Comparison of ENCODE assay signal across 14 cellular contexts in genomic region chr4:7779194-7779768, GRCh38.
DNase-seq lines count a peak whose midpoint lies in the region; ATAC-seq, FAIRE-seq and TF ChIP-seq lines count a peak whose summit lies in the region.
"Had no signal": no experiment of that assay in that cellular context is flagged by ENCODE, and none has a peak within 500 bp of the region (broad histone marks: within the 10 kb centered on the region; RNA-seq: fewer than 3 reads in every experiment).

No MANE protein-coding gene starts in this region.

- peak; percentile 56 for DNase-seq in AG20443 (ENCODE audit: low spot score)
- DNase-seq in Panc1 (ENCODE audit: low read depth, low spot score), result no peak
- DNase-seq in fibroblast of mammary gland (ENCODE audit: low read depth), result peak; percentile 81
- DNase-seq in osteocyte (ENCODE audit: extremely low spot score, unreplicated experiment), result no peak
- no peak for DNase-seq in stimulated activated naive CD4-positive, alpha-beta T cell treated with Interleukin-2 at 50 U/mL for 16 hours (lab: John Stamatoyannopoulos, UW)
- no peak for DNase-seq in H54 (ENCODE audit: insufficient read length, low spot score)
- DNase-seq in mammary epithelial cell, result no peak
- DNase-seq: activated CD4-positive, alpha-beta T cell treated with anti-CD3 and anti-CD28 coated beads, Interleukin-2, amount 50 U/mL, for 48 hours; anterior cingulate cortex; NCI-H1092 treated with DMSO at 0.1 percent for 48 hours; NCI-H774; SW 1271 had no signal

- H3K4me1 Mint-ChIP-seq in osteocyte (ENCODE audit: unreplicated experiment), result peaks cover 24% of the 10 kb centered on the region

- no peak overlapping the region for H2AFZ ChIP-seq in mammary epithelial cell (ENCODE audit: low read depth, low read length)
- H2AFZ ChIP-seq: parathyroid adenoma had no signal

- in situ Hi-C loops in Panc1 (cut with HindIII; ENCODE audit: low pct_unique_long_range_greater_than_20kb, low sequenced_read_pairs) (no loop called here), mammary epithelial cell (cut with MboI; ENCODE audit: low sequenced_read_pairs in 2 of 2) (no loop called here)

- no peak overlapping the region for H3K4me2 ChIP-seq in mammary epithelial cell (ENCODE audit: insufficient read depth, low read depth, low read length)

- no peaks in the 10 kb centered on the region for H3K9me3 Mint-ChIP-seq in osteocyte (ENCODE audit: unreplicated experiment)

- H3K4me3 ChIP-seq in Panc1 (ENCODE audit: low read depth in 2 of 2, low read length in 2 of 2) (no peak overlapping the region), fibroblast of mammary gland (ENCODE audit: control insufficient read depth, low read depth, low read length) (no peak overlapping the region), mammary epithelial cell (replicated peaks in 1 of 3; ENCODE audit: insufficient read depth in 1 of 3, low read depth in 2 of 3, low read length in 3 of 3) (no peak overlapping the region)

- H3K4me1 ChIP-seq in Panc1 (ENCODE audit: control insufficient read depth, insufficient read depth, low read length) (peaks cover 37% of the 10 kb centered on the region), mammary epithelial cell (ENCODE audit: insufficient read depth, low read length) (no peaks in the 10 kb centered on the region)
- H3K4me1 ChIP-seq: parathyroid adenoma had no signal

- dilution Hi-C loops in mammary epithelial cell (cut with HindIII; ENCODE audit: low sequenced_read_pairs), result loop anchor here (5.0 kb wide), 2 partner anchors 42 to 82 kb away; no protein-coding TSS in a partner anchor

- TF ChIP-seq POLR2A in H54 (IDR thresholded peaks at IDR 0.05; ENCODE audit: low read depth, low read length), result no peak

- H3K27ac Mint-ChIP-seq in osteocyte (ENCODE audit: unreplicated experiment), result peak overlapping the region; percentile 48

- H3K27ac ChIP-seq in Panc1 (ENCODE audit: low read length), result peak overlapping the region; percentile 63
- H3K27ac ChIP-seq in mammary epithelial cell (ENCODE audit: insufficient read depth, low read depth, low read length), result no peak overlapping the region
- H3K27ac ChIP-seq: parathyroid adenoma had no signal

- H3K9me3 ChIP-seq in Panc1 (ENCODE audit: control insufficient read depth, insufficient read depth, low read depth, low read length) (no peaks in the 10 kb centered on the region), mammary epithelial cell (replicated peaks; ENCODE audit: insufficient read depth, low read length) (no peaks in the 10 kb centered on the region)

- BruUV-seq in Panc1 (replicated peaks; lab: Mats Ljungman, UMichigan), result no TSS peak
- no TSS peak for BruUV-seq in mammary epithelial cell (replicated peaks; lab: Mats Ljungman, UMichigan)

- ATAC-seq in Panc1 (no peak), GM18858 (IDR thresholded peaks at IDR 0.05; ENCODE audit: unreplicated experiment) (no peak)

- H3K9ac ChIP-seq in mammary epithelial cell (ENCODE audit: insufficient read depth, low read length), result no peak overlapping the region
- H3K9ac ChIP-seq: parathyroid adenoma had no signal

- no peaks in the 10 kb centered on the region for H4K20me1 ChIP-seq in mammary epithelial cell (ENCODE audit: insufficient read depth, low read length)

- peaks cover 3% of the 10 kb centered on the region for H3K79me2 ChIP-seq in mammary epithelial cell (ENCODE audit: insufficient read depth, low read length)
- H3K79me2 ChIP-seq: parathyroid adenoma had no signal

- POLR2A ChIA-PET in Panc1 (lab: Charles Lee), result interaction anchor here (0.6 kb wide), 1 partner anchor 10 kb away, joined by 3 read pairs; no protein-coding TSS in a partner anchor

- no peak for FAIRE-seq in H54 (lab: Jason Lieb, UNC)

- CTCF ChIA-PET in Panc1 (lab: Charles Lee), result no interaction called here
- CTCF ChIA-PET in mammary epithelial cell (lab: Charles Lee; ENCODE audit: low non-redundant PET), result interaction anchor here (0.7 kb wide), 1 partner anchor 8 kb away, joined by 3 read pairs; no protein-coding TSS in a partner anchor

- 90% methylated on average over 11 of the region's 11 CpGs for WGBS in mammary epithelial cell (ENCODE audit: low coverage, missing lambda C conversion rate)

- no peak for TF ChIP-seq CTCF in Panc1 (IDR thresholded peaks at IDR 0.05)
- TF ChIP-seq CTCF in fibroblast of mammary gland (conservative IDR thresholded peaks at IDR 0.05; ENCODE audit: control insufficient read depth, insufficient read depth, low read depth, low read length), result no peak
- no peak for TF ChIP-seq CTCF in osteocyte (IDR thresholded peaks at IDR 0.05)
- no peak for TF ChIP-seq CTCF in mammary epithelial cell (conservative IDR thresholded peaks at IDR 0.05 in 1 of 2, IDR thresholded peaks at IDR 0.05 in 1 of 2; ENCODE audit: extremely low read depth in 1 of 2, insufficient read depth in 1 of 2, low read depth in 1 of 2, low read length in 2 of 2)

- H3K36me3 ChIP-seq in Panc1 (ENCODE audit: control insufficient read depth, insufficient read depth, low read length) (peaks cover 13% of the 10 kb centered on the region), mammary epithelial cell (ENCODE audit: insufficient read depth, low read length) (peaks cover 21% of the 10 kb centered on the region)

- intact Hi-C loops in Panc1 (cut with micrococcal nuclease; ENCODE audit: unreplicated experiment), result no loop called here
- intact Hi-C loops in mammary epithelial cell (cut with micrococcal nuclease), result no loop called here

- H3K27me3 Mint-ChIP-seq in osteocyte (ENCODE audit: unreplicated experiment), result no peaks in the 10 kb centered on the region

- H3K27me3 ChIP-seq in Panc1 (ENCODE audit: control insufficient read depth, insufficient read depth, low read length) (no peaks in the 10 kb centered on the region), mammary epithelial cell (ENCODE audit: insufficient read depth, low read length) (no peaks in the 10 kb centered on the region)

- peaks cover 53% of the 10 kb centered on the region for H3K36me3 Mint-ChIP-seq in osteocyte (ENCODE audit: unreplicated experiment)

- H3K4me3 Mint-ChIP-seq in osteocyte (ENCODE audit: unreplicated experiment), result no peak overlapping the region

Comparison
In these comparisons a context has a peak if more than half of its experiments do, and no peak if none do; other contexts are left out.
1. DNase-seq: peak in AG20443 (single experiment) and fibroblast of mammary gland (single experiment); none in Panc1 (single experiment), osteocyte (single experiment), stimulated activated naive CD4-positive, alpha-beta T cell treated with Interleukin-2 at 50 U/mL for 16 hours (single experiment), H54 (single experiment) and mammary epithelial cell (single experiment).